Comparison of ENCODE assay signal across 15 cellular contexts in genomic region chr13:50917572-50917971, GRCh38. TPM values are rescaled to one million over a fixed set of nuclear protein-coding genes. Genes with fewer than 3 reads are reported as not detected.
DNase-seq lines count a peak whose midpoint lies in the region; ATAC-seq and TF ChIP-seq lines count a peak whose summit lies in the region.
"Had no signal": no experiment of that assay in that cellular context is flagged by ENCODE, and none has a peak within 500 bp of the region (broad histone marks: within the 10 kb centered on the region; RNA-seq: fewer than 3 reads in every experiment).

No MANE protein-coding gene starts in this region.

- H3K27ac Mint-ChIP-seq in CD14-positive monocyte (peak overlapping the region; percentile 94 to 99 (median 98)), natural killer cell (peak overlapping the region; percentile 91 to 93), mesothelial cell of epicardium (no peak overlapping the region)

- H3K9me3 Mint-ChIP-seq in CD14-positive monocyte (peaks cover 6 to 9% (median 7%) of the 10 kb centered on the region in 7 donors), natural killer cell (peaks cover 2 to 5% of the 10 kb centered on the region in 2 donors), mesothelial cell of epicardium (peaks cover 11% of the 10 kb centered on the region)

- H3K4me1 Mint-ChIP-seq in CD14-positive monocyte, result peaks cover 75% of the 10 kb centered on the region
- H3K4me1 Mint-ChIP-seq in natural killer cell, result peaks cover 62% of the 10 kb centered on the region in 2 donors
- H3K4me1 Mint-ChIP-seq in mesothelial cell of epicardium, result peaks cover 10% of the 10 kb centered on the region

- H3K4me1 ChIP-seq in prostate gland (replicated peaks), result no peaks in the 10 kb centered on the region

- no peak for ATAC-seq in natural killer cell
- no peak for ATAC-seq in GM21786 (IDR thresholded peaks at IDR 0.05; ENCODE audit: unreplicated experiment)
- ATAC-seq in HG02610 (IDR thresholded peaks at IDR 0.05; ENCODE audit: unreplicated experiment), result no peak

- no peak for DNase-seq in CD14-positive monocyte (ENCODE audit: low spot score)
- DNase-seq in HL-60 (ENCODE audit: low read depth in 1 of 2, low spot score in 1 of 2), result no peak
- no peak for DNase-seq in natural killer cell
- DNase-seq in mesothelial cell of epicardium (ENCODE audit: low spot score in 2 of 2, unreplicated experiment in 2 of 2), result no peak
- no peak for DNase-seq in prostate gland (ENCODE audit: low spot score)
- DNase-seq: activated CD4-positive, CD25-positive, alpha-beta regulatory T cell; activated T-cell treated with anti-CD3 and anti-CD28 coated beads, Interleukin-2, amount 50 U/mL, for 1 hour; naive thymus-derived CD8-positive, alpha-beta T cell; NCI-H2081; RPMI8226 had no signal

- H3K36me3 Mint-ChIP-seq in CD14-positive monocyte, result peaks cover 5 to 8% of the 10 kb centered on the region in 2 donors
- peaks cover 9% of the 10 kb centered on the region for H3K36me3 Mint-ChIP-seq in natural killer cell
- peaks cover 16% of the 10 kb centered on the region for H3K36me3 Mint-ChIP-seq in mesothelial cell of epicardium

- no peak for TF ChIP-seq POLR2A in prostate gland (IDR thresholded peaks at IDR 0.05)

- TF ChIP-seq CTCF in CD14-positive monocyte (IDR thresholded peaks at IDR 0.05) (no peak), HL-60 (IDR thresholded peaks at IDR 0.05; ENCODE audit: insufficient read depth, low read length) (no peak), natural killer cell (IDR thresholded peaks at IDR 0.05) (no peak), mesothelial cell of epicardium (IDR thresholded peaks at IDR 0.05; ENCODE audit: unreplicated experiment) (no peak), prostate gland (IDR thresholded peaks at IDR 0.05) (no peak)

- no peaks in the 10 kb centered on the region for H3K27me3 Mint-ChIP-seq in CD14-positive monocyte (ENCODE audit: low read depth in 3 of 3)
- H3K27me3 Mint-ChIP-seq in natural killer cell (ENCODE audit: low read depth in 2 of 2), result no peaks in the 10 kb centered on the region
- H3K27me3 Mint-ChIP-seq in mesothelial cell of epicardium (ENCODE audit: low read depth), result no peaks in the 10 kb centered on the region
- H3K27me3 Mint-ChIP-seq: naive thymus-derived CD8-positive, alpha-beta T cell had no signal

- H3K4me3 ChIP-seq in HL-60 (replicated peaks; ENCODE audit: insufficient read depth, low read length) (no peak overlapping the region), prostate gland (no peak overlapping the region)
- H3K4me3 ChIP-seq: coronary artery, tibial nerve had no signal

- no peaks in the 10 kb centered on the region for H3K36me3 ChIP-seq in prostate gland

- intact Hi-C loops in CD14-positive monocyte (cut with micrococcal nuclease), result loop anchor here (5.0 to 10.0 kb wide), 4 partner anchors 203 to 920 kb away; partner anchors contain the start of gene TRIM13 (in 1 of the 2)
- intact Hi-C loops in natural killer cell (cut with micrococcal nuclease), result loop anchor here (10.0 kb wide), 2 partner anchors 203 to 1263 kb away; no protein-coding TSS in a partner anchor
- intact Hi-C loops in prostate gland (cut with DNase I), result no loop called here

- H3K27me3 ChIP-seq in HL-60 (ENCODE audit: insufficient read depth, poor library complexity, severe bottlenecking) (no peaks in the 10 kb centered on the region), prostate gland (replicated peaks; ENCODE audit: insufficient read depth) (no peaks in the 10 kb centered on the region)
- H3K27me3 ChIP-seq: tibial nerve had no signal

- H3K9me3 ChIP-seq in prostate gland, result no peaks in the 10 kb centered on the region

- H3K4me3 Mint-ChIP-seq in CD14-positive monocyte, result no peak overlapping the region
- H3K4me3 Mint-ChIP-seq in natural killer cell, result no peak overlapping the region
- no peak overlapping the region for H3K4me3 Mint-ChIP-seq in mesothelial cell of epicardium

- peak overlapping the region; percentile 99 for H3K27ac ChIP-seq in HL-60 (replicated peaks)
- peak overlapping the region; percentile 13 for H3K27ac ChIP-seq in cingulate gyrus (ENCODE audit: low read depth, low read length)
- H3K27ac ChIP-seq in prostate gland, result no peak overlapping the region

RNA-seq across cellular contexts. Expression of gene RNASEH2B, which starts 8.0 kb away (rescaled TPM):
- polyA plus RNA-seq in CD14-positive monocyte, result 10 to 100 TPM; 65.9 to 71.5 TPM
- total RNA-seq in natural killer cell (10 to 100 TPM; 57.9 to 68.7 (median 64.8) TPM), mesothelial cell of epicardium (38.5 to 49.0 TPM (median 47.4 TPM) in 3 replicates), prostate gland (10 to 100 TPM; 34.1 to 54.9 TPM)

Comparison
In these comparisons a context has a peak if more than half of its experiments do, and no peak if none do; other contexts are left out.
1. H3K27ac ChIP-seq: peak in HL-60 (single experiment) and cingulate gyrus (single experiment); none in prostate gland (0 of 2).